14 cellular contexts compared by ENCODE assay signal in the genomic region with DNA sequence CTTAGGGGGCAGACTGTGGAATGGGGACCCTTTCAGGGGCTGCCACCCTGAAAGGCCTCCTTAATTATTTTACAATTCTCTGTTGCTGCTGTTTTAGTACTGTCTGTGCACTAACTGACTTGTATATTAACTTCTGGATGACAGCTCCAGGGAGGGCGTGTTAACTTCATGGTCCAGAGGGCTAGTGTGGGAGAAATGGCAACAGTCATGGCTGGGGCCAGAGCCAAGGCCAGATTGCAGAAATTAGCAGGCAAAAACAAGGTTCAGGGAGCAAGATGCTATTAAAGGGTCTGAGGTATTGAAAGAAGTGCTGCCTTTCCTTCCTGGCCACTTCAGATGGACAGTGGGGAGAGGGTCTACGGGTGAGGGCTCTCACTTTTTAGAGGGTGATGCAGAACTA. TPM values are rescaled to one million over a fixed set of nuclear protein-coding genes. Genes with fewer than 3 reads are reported as not detected.
DNase-seq lines count a peak whose midpoint lies in the region; ATAC-seq lines count a peak whose summit lies in the region.
"Had no signal": no experiment of that assay in that cellular context is flagged by ENCODE, and none has a peak within 500 bp of the region (broad histone marks: within the 10 kb centered on the region; RNA-seq: fewer than 3 reads in every experiment).

No MANE protein-coding gene starts in this region.

- no peaks in the 10 kb centered on the region for H3K9me3 ChIP-seq in T-helper 17 cell (ENCODE audit: control insufficient read depth, low read length, poor library complexity, severe bottlenecking)
- H3K9me3 ChIP-seq: mucosa of descending colon had no signal

- intact Hi-C loops in Right ventricle myocardium superior (cut with DNase I) = no loop called here

- H3K27me3 Mint-ChIP-seq in T-helper 2 cell treated with Interferon-gamma antibody and Interleukin-4, amounts not matched to agents 5 μg/mL and 100 μg/mL, for 36 hours (ENCODE audit: low read depth) = no peaks in the 10 kb centered on the region
- no peaks in the 10 kb centered on the region for H3K27me3 Mint-ChIP-seq in T-helper 17 cell

- peaks cover 63% of the 10 kb centered on the region for H3K4me1 Mint-ChIP-seq in T-helper 2 cell treated with Interferon-gamma antibody and Interleukin-4, amounts not matched to agents 5 μg/mL and 100 μg/mL, for 36 hours (ENCODE audit: low read depth)
- peaks cover 58% of the 10 kb centered on the region for H3K4me1 Mint-ChIP-seq in T-helper 17 cell

- no peak for DNase-seq in T-helper 2 cell treated with Interferon-gamma antibody and Interleukin-4, amounts not matched to agents 5 μg/mL and 100 μg/mL, for 36 hours (ENCODE audit: low spot score)
- no peak for DNase-seq in T-helper 2 cell
- DNase-seq in T-helper 17 cell = no peak
- DNase-seq in Right ventricle myocardium superior = no peak
- peak; percentile 59 for DNase-seq in renal cortical epithelial cell (ENCODE audit: low read depth)
- DNase-seq in stimulated activated CD4-positive, alpha-beta T cell treated with anti-CD3 and anti-CD28 coated beads, Interleukin-4, amount 100 ng/mL, for 24 hours = no peak
- no peak for DNase-seq in cerebellar nuclear complex (lab: John Stamatoyannopoulos, UW)
- DNase-seq: 8988T; activated effector memory CD4-positive, alpha-beta T cell treated with Interleukin-2 at 50 U/mL for 16 hours; DMS153; mucosa of descending colon; NCI-H2107 had no signal

- ATAC-seq in T-helper 17 cell = no peak
- ATAC-seq in Right ventricle myocardium superior (ENCODE audit: poor library complexity) = peak; percentile 48
- no peak for ATAC-seq in GM21367 (IDR thresholded peaks at IDR 0.05; ENCODE audit: unreplicated experiment)
- ATAC-seq: mucosa of descending colon, WTC11 had no signal

- H3K4me3 Mint-ChIP-seq in T-helper 2 cell treated with Interferon-gamma antibody and Interleukin-4, amounts not matched to agents 5 μg/mL and 100 μg/mL, for 36 hours = peak overlapping the region; percentile 59
- peak overlapping the region; percentile 80 for H3K4me3 Mint-ChIP-seq in T-helper 17 cell
- H3K4me3 Mint-ChIP-seq: WTC11 had no signal

- peak overlapping the region; percentile 82 for H3K27ac Mint-ChIP-seq in T-helper 2 cell treated with Interferon-gamma antibody and Interleukin-4, amounts not matched to agents 5 μg/mL and 100 μg/mL, for 36 hours
- peak overlapping the region; percentile 93 for H3K27ac Mint-ChIP-seq in T-helper 17 cell
- H3K27ac Mint-ChIP-seq: WTC11 had no signal

- H3K9me3 Mint-ChIP-seq in T-helper 2 cell treated with Interferon-gamma antibody and Interleukin-4, amounts not matched to agents 5 μg/mL and 100 μg/mL, for 36 hours = no peaks in the 10 kb centered on the region
- H3K9me3 Mint-ChIP-seq: WTC11 had no signal

- H3K36me3 Mint-ChIP-seq in T-helper 2 cell treated with Interferon-gamma antibody and Interleukin-4, amounts not matched to agents 5 μg/mL and 100 μg/mL, for 36 hours (ENCODE audit: low read depth) = peaks cover 79% of the 10 kb centered on the region
- peaks cover 9% of the 10 kb centered on the region for H3K36me3 Mint-ChIP-seq in T-helper 17 cell (ENCODE audit: low read depth)
- H3K36me3 Mint-ChIP-seq: WTC11 had no signal

RNA-seq across cellular contexts. Expression of a gene that starts 9.1 kb away (rescaled TPM):
- total RNA-seq in T-helper 17 cell (100 to 1,000 TPM; 368 to 424 TPM), Right ventricle myocardium superior (16.3 TPM), renal cortical epithelial cell (3.0 and 8.6 TPM in 2 replicates)

Comparison
In these comparisons a context has a peak if more than half of its experiments do, and no peak if none do; other contexts are left out.
1. RNA of a gene that starts 9.1 kb away (total RNA-seq): 368 to 424 TPM in T-helper 17 cell; 16.3 TPM in Right ventricle myocardium superior (single experiment) and 3.0 to 8.6 TPM in renal cortical epithelial cell; every median in the first group is over 10 times any median in the second.